In genomic region chr7:92824450-92824849, GRCh38 we compare ENCODE assay signal across 23 cellular contexts. TPM values are rescaled to one million over a fixed set of nuclear protein-coding genes. Genes with fewer than 3 reads are reported as not detected.
A peak's percentile ranks its signal among the peaks of the same experiment; 100 is the strongest.
DNase-seq lines count a peak whose midpoint lies in the region; ATAC-seq, FAIRE-seq and TF ChIP-seq lines count a peak whose summit lies in the region.
"Had no signal": no experiment of that assay in that cellular context is flagged by ENCODE, and none has a peak within 500 bp of the region (broad histone marks: within the 10 kb centered on the region; RNA-seq: fewer than 3 reads in every experiment).

No MANE protein-coding gene starts in this region.

- no peak for TF ChIP-seq CTCF in CD4-positive, alpha-beta T cell (IDR thresholded peaks at IDR 0.05)

- CTCF ChIA-PET in activated CD4-positive, alpha-beta T cell treated with anti-CD3 and anti-CD28 coated beads for 36 hours (lab: Charles Lee), result interaction anchor here (0.7 to 2.2 kb wide), 3 partner anchors 13 to 192 kb away, joined by 3 to 8 read pairs (median 4); no protein-coding TSS in a partner anchor
- CTCF ChIA-PET in activated CD4-positive, alpha-beta memory T cell treated with anti-CD3 and anti-CD28 coated beads, Interleukin-2, amount 10 ng/mL, durations not matched to agents 7 days and 5 days (lab: Charles Lee), result interaction anchor here (2.7 kb wide), 1 partner anchor 8 kb away, joined by 18 read pairs; no protein-coding TSS in a partner anchor
- CTCF ChIA-PET in CD4-positive, alpha-beta T cell (lab: Charles Lee), result no interaction called here

- peak; percentile 68 for FAIRE-seq in A204.1 (lab: Jason Lieb, UNC)

- H3K27me3 ChIP-seq in CD4-positive, alpha-beta T cell (ENCODE audit: control insufficient read depth, insufficient read depth, low read length), result no peaks in the 10 kb centered on the region
- H3K27me3 ChIP-seq: BE2C, testis, uterus had no signal

- H3K9me3 ChIP-seq in CD4-positive, alpha-beta T cell (ENCODE audit: control insufficient read depth, low read length), result no peaks in the 10 kb centered on the region
- H3K9me3 ChIP-seq: BE2C, HAP-1, testis, uterus had no signal

- DNase-seq in activated CD4-positive, alpha-beta T cell treated with anti-CD3 and anti-CD28 coated beads for 36 hours, result no peak
- no peak for DNase-seq in activated CD4-positive, alpha-beta T cell treated with anti-CD3 and anti-CD28 coated beads, Interleukin-2, amount 50 U/mL, for 48 hours
- DNase-seq in activated CD4-positive, alpha-beta memory T cell treated with anti-CD3 and anti-CD28 coated beads, Interleukin-2, amount 10 ng/mL, durations not matched to agents 7 days and 5 days, result no peak
- DNase-seq in amniotic stem cell (lab: John Stamatoyannopoulos, UW), result no peak
- DNase-seq in CD4-positive, alpha-beta T cell, result no peak
- no peak for DNase-seq in SIG-M5 (lab: John Stamatoyannopoulos, UW)
- DNase-seq: activated CD4-positive, alpha-beta T cell treated with anti-CD3 and anti-CD28 coated beads, Interleukin-2, amount 50 U/mL, for 4 hours; BE2C; dorsolateral prefrontal cortex; GF-D8; islet precursor cell; naive thymus-derived CD4-positive, alpha-beta T cell; NCI-H1092 treated with DMSO at 0.1 percent for 48 hours; NCI-H1930; NCI-H2227 treated with DMSO at 0.1 percent for 48 hours; NCI-H774; testis; uterus had no signal

- no peaks in the 10 kb centered on the region for H3K27me3 Mint-ChIP-seq in activated CD4-positive, alpha-beta T cell treated with anti-CD3 and anti-CD28 coated beads for 36 hours
- H3K27me3 Mint-ChIP-seq in activated CD4-positive, alpha-beta memory T cell treated with anti-CD3 and anti-CD28 coated beads, Interleukin-2, amount 10 ng/mL, durations not matched to agents 7 days and 5 days, result no peaks in the 10 kb centered on the region
- H3K27me3 Mint-ChIP-seq in CD4-positive, alpha-beta T cell, result no peaks in the 10 kb centered on the region
- H3K27me3 Mint-ChIP-seq: naive thymus-derived CD4-positive, alpha-beta T cell; stimulated activated memory B cell treated with anti-CD40 and anti-IgM and Interleukin-4, amounts not matched to agents 10 μg/mL and 1 μg/mL and 100 μg/mL, for 72 hours had no signal

- ATAC-seq in activated CD4-positive, alpha-beta T cell treated with anti-CD3 and anti-CD28 coated beads for 36 hours, result peak; percentile 38
- peak; percentile 48 for ATAC-seq in HG03280 (IDR thresholded peaks at IDR 0.05; ENCODE audit: unreplicated experiment)
- ATAC-seq in CD4-positive, alpha-beta T cell (ENCODE audit: poor library complexity), result no peak
- ATAC-seq: naive thymus-derived CD4-positive, alpha-beta T cell; stimulated activated memory B cell treated with anti-CD40 and anti-IgM and Interleukin-4, amounts not matched to agents 10 μg/mL and 1 μg/mL and 100 μg/mL, for 72 hours had no signal

- POLR2A ChIA-PET in activated CD4-positive, alpha-beta T cell treated with anti-CD3 and anti-CD28 coated beads for 36 hours (lab: Charles Lee), result no interaction called here
- POLR2A ChIA-PET in activated CD4-positive, alpha-beta memory T cell treated with anti-CD3 and anti-CD28 coated beads, Interleukin-2, amount 10 ng/mL, durations not matched to agents 7 days and 5 days (lab: Charles Lee), result interaction anchor here (0.7 to 2.9 kb wide), 5 partner anchors 8 to 212 kb away, joined by 3 to 15 read pairs (median 3); no protein-coding TSS in a partner anchor
- POLR2A ChIA-PET in CD4-positive, alpha-beta T cell (lab: Charles Lee), result no interaction called here

- peak overlapping the region; percentile 32 for H3K4me3 Mint-ChIP-seq in activated CD4-positive, alpha-beta T cell treated with anti-CD3 and anti-CD28 coated beads for 36 hours
- H3K4me3 Mint-ChIP-seq in activated CD4-positive, alpha-beta memory T cell treated with anti-CD3 and anti-CD28 coated beads, Interleukin-2, amount 10 ng/mL, durations not matched to agents 7 days and 5 days, result no peak overlapping the region
- no peak overlapping the region for H3K4me3 Mint-ChIP-seq in CD4-positive, alpha-beta T cell
- H3K4me3 Mint-ChIP-seq: mesothelial cell of epicardium; stimulated activated memory B cell treated with anti-CD40 and anti-IgM and Interleukin-4, amounts not matched to agents 10 μg/mL and 1 μg/mL and 100 μg/mL, for 72 hours had no signal

- H3K9me3 Mint-ChIP-seq in activated CD4-positive, alpha-beta T cell treated with anti-CD3 and anti-CD28 coated beads for 36 hours (ENCODE audit: low read depth), result peaks cover 9% of the 10 kb centered on the region
- H3K9me3 Mint-ChIP-seq in activated CD4-positive, alpha-beta memory T cell treated with anti-CD3 and anti-CD28 coated beads, Interleukin-2, amount 10 ng/mL, durations not matched to agents 7 days and 5 days, result peaks cover 11% of the 10 kb centered on the region
- H3K9me3 Mint-ChIP-seq in CD4-positive, alpha-beta T cell, result peaks cover 3% of the 10 kb centered on the region

- peaks cover 59% of the 10 kb centered on the region for H3K36me3 Mint-ChIP-seq in activated CD4-positive, alpha-beta T cell treated with anti-CD3 and anti-CD28 coated beads for 36 hours (ENCODE audit: low read depth)
- H3K36me3 Mint-ChIP-seq in activated CD4-positive, alpha-beta memory T cell treated with anti-CD3 and anti-CD28 coated beads, Interleukin-2, amount 10 ng/mL, durations not matched to agents 7 days and 5 days (ENCODE audit: low read depth), result peaks cover 63% of the 10 kb centered on the region
- H3K36me3 Mint-ChIP-seq in CD4-positive, alpha-beta T cell (ENCODE audit: low read depth), result peaks cover 4% of the 10 kb centered on the region

- H3K4me1 Mint-ChIP-seq in activated CD4-positive, alpha-beta T cell treated with anti-CD3 and anti-CD28 coated beads for 36 hours, result peaks cover 79% of the 10 kb centered on the region
- H3K4me1 Mint-ChIP-seq in activated CD4-positive, alpha-beta memory T cell treated with anti-CD3 and anti-CD28 coated beads, Interleukin-2, amount 10 ng/mL, durations not matched to agents 7 days and 5 days, result peaks cover 79% of the 10 kb centered on the region
- H3K4me1 Mint-ChIP-seq in CD4-positive, alpha-beta T cell (ENCODE audit: low read depth), result peaks cover 37% of the 10 kb centered on the region

- intact Hi-C loops in activated CD4-positive, alpha-beta T cell treated with anti-CD3 and anti-CD28 coated beads for 36 hours (cut with DNase I, micrococcal nuclease), result no loop called here
- intact Hi-C loops in CD4-positive, alpha-beta T cell (cut with DNase I, micrococcal nuclease), result loop anchor here in 1 of 2 experiments (10.0 kb wide), 1 partner anchor 110 kb away; no protein-coding TSS in a partner anchor

- peak overlapping the region; percentile 24 for H3K27ac Mint-ChIP-seq in activated CD4-positive, alpha-beta T cell treated with anti-CD3 and anti-CD28 coated beads for 36 hours
- peak overlapping the region; percentile 26 for H3K27ac Mint-ChIP-seq in activated CD4-positive, alpha-beta memory T cell treated with anti-CD3 and anti-CD28 coated beads, Interleukin-2, amount 10 ng/mL, durations not matched to agents 7 days and 5 days
- H3K27ac Mint-ChIP-seq in CD4-positive, alpha-beta T cell, result no peak overlapping the region
- H3K27ac Mint-ChIP-seq: stimulated activated memory B cell treated with anti-CD40 and anti-IgM and Interleukin-4, amounts not matched to agents 10 μg/mL and 1 μg/mL and 100 μg/mL, for 72 hours had no signal

- H3K27ac ChIP-seq in CD4-positive, alpha-beta T cell (ENCODE audit: low read depth, low read length), result no peak overlapping the region
- H3K27ac ChIP-seq: dorsolateral prefrontal cortex, testis, uterus had no signal

RNA-seq across cellular contexts. Expression of gene CDK6, which starts 11.9 kb away (rescaled TPM):
- total RNA-seq in activated CD4-positive, alpha-beta T cell treated with anti-CD3 and anti-CD28 coated beads for 36 hours, result 100 to 1,000 TPM; 118 to 135 TPM
- total RNA-seq in activated CD4-positive, alpha-beta memory T cell treated with anti-CD3 and anti-CD28 coated beads, Interleukin-2, amount 10 ng/mL, durations not matched to agents 7 days and 5 days, result 100 to 1,000 TPM; 105 TPM
- total RNA-seq in CD4-positive, alpha-beta T cell, result 10 to 100 TPM; 13.0 to 13.7 TPM

Comparison
In these comparisons a context has a peak if more than half of its experiments do, and no peak if none do; other contexts are left out.
1. RNA of gene CDK6, which starts 11.9 kb away (total RNA-seq): 118 to 135 TPM in activated CD4-positive, alpha-beta T cell treated with anti-CD3 and anti-CD28 coated beads for 36 hours and 105 TPM in activated CD4-positive, alpha-beta memory T cell treated with anti-CD3 and anti-CD28 coated beads, Interleukin-2, amount 10 ng/mL, durations not matched to agents 7 days and 5 days; 13.0 to 13.7 TPM in CD4-positive, alpha-beta T cell; every median in the first group is over 4 times any median in the second.